9 cellular contexts compared by ENCODE assay signal in genomic region chr10:101217450-101218281, GRCh38. TPM values are rescaled to one million over a fixed set of nuclear protein-coding genes. Genes with fewer than 3 reads are reported as not detected.
DNase-seq lines count a peak whose midpoint lies in the region; ATAC-seq and TF ChIP-seq lines count a peak whose summit lies in the region.
"Had no signal": no experiment of that assay in that cellular context is flagged by ENCODE, and none has a peak within 500 bp of the region (broad histone marks: within the 10 kb centered on the region; RNA-seq: fewer than 3 reads in every experiment).

No MANE protein-coding gene starts in this region.

- H3K4me3 ChIP-seq in fibroblast of the aortic adventitia (ENCODE audit: low read depth, low read length) = no peak overlapping the region

- H3K4me3 Mint-ChIP-seq in activated naive CD4-positive, alpha-beta T cell treated with anti-CD3 and anti-CD28 coated beads for 36 hours = peak overlapping the region; percentile 26
- H3K4me3 Mint-ChIP-seq in stimulated activated naive B cell treated with anti-CD40 and anti-IgM and Interleukin-4, amounts not matched to agents 10 μg/mL and 1 μg/mL and 100 μg/mL, for 72 hours = peak overlapping the region; percentile 55 to 60

- no peaks in the 10 kb centered on the region for H3K36me3 Mint-ChIP-seq in activated naive CD4-positive, alpha-beta T cell treated with anti-CD3 and anti-CD28 coated beads for 36 hours (ENCODE audit: low read depth)
- H3K36me3 Mint-ChIP-seq in stimulated activated naive B cell treated with anti-CD40 and anti-IgM and Interleukin-4, amounts not matched to agents 10 μg/mL and 1 μg/mL and 100 μg/mL, for 72 hours = peaks cover 0 to 1% of the 10 kb centered on the region in 2 donors

- CTCF ChIA-PET in activated naive CD4-positive, alpha-beta T cell treated with anti-CD3 and anti-CD28 coated beads for 36 hours (lab: Charles Lee) = interaction anchor here (0.6 to 6.4 kb wide), 6 partner anchors 23 to 250 kb away, joined by 3 to 75 read pairs (median 4); no protein-coding TSS in a partner anchor

- peak; percentile 56 for DNase-seq in activated naive CD4-positive, alpha-beta T cell treated with anti-CD3 and anti-CD28 coated beads for 36 hours
- no peak for DNase-seq in activated naive CD4-positive, alpha-beta T cell treated with anti-CD3 and anti-CD28 coated beads, Interleukin-2, amount 50 U/mL, for 16 hours
- DNase-seq in NCI-H82 treated with DMSO at 0.1 percent for 48 hours (lab: John Stamatoyannopoulos, UW; ENCODE audit: unreplicated experiment) (peak; percentile 27), fibroblast of the aortic adventitia (ENCODE audit: low read depth) (no peak)
- DNase-seq in stimulated activated naive B cell treated with anti-CD40 and anti-IgM and Interleukin-4, amounts not matched to agents 10 μg/mL and 1 μg/mL and 100 μg/mL, for 72 hours = no peak
- no peak for DNase-seq in stimulated activated CD4-positive, alpha-beta T cell treated with anti-CD3 and anti-CD28 coated beads, Interleukin-12 subunit alpha, Interleukin-12 subunit beta, amount 100 ng/mL, for 4 hours

- peaks cover 40% of the 10 kb centered on the region for H3K4me1 Mint-ChIP-seq in activated naive CD4-positive, alpha-beta T cell treated with anti-CD3 and anti-CD28 coated beads for 36 hours (ENCODE audit: low read depth)
- peaks cover 38 to 63% of the 10 kb centered on the region in 2 donors for H3K4me1 Mint-ChIP-seq in stimulated activated naive B cell treated with anti-CD40 and anti-IgM and Interleukin-4, amounts not matched to agents 10 μg/mL and 1 μg/mL and 100 μg/mL, for 72 hours

- H3K27me3 Mint-ChIP-seq in activated naive CD4-positive, alpha-beta T cell treated with anti-CD3 and anti-CD28 coated beads for 36 hours (ENCODE audit: low read depth) = peaks cover 83% of the 10 kb centered on the region
- peaks cover 79 to 96% of the 10 kb centered on the region in 2 donors for H3K27me3 Mint-ChIP-seq in stimulated activated naive B cell treated with anti-CD40 and anti-IgM and Interleukin-4, amounts not matched to agents 10 μg/mL and 1 μg/mL and 100 μg/mL, for 72 hours

- no peak for ATAC-seq in stimulated activated naive B cell treated with anti-CD40 and anti-IgM and Interleukin-4, amounts not matched to agents 10 μg/mL and 1 μg/mL and 100 μg/mL, for 72 hours (replicated peaks)
- ATAC-seq in GM18868 (IDR thresholded peaks at IDR 0.05; ENCODE audit: unreplicated experiment) = no peak
- no peak for ATAC-seq in activated CD4-positive, CD25-positive, alpha-beta regulatory T cell treated with anti-CD3 and anti-CD28 coated beads, Interleukin-2, amount 50 U/mL, for 24 hours

- intact Hi-C loops in activated naive CD4-positive, alpha-beta T cell treated with anti-CD3 and anti-CD28 coated beads for 36 hours (cut with micrococcal nuclease) = loop anchor here (5.0 kb wide), 1 partner anchor 175 kb away; no protein-coding TSS in a partner anchor

- peak; percentile 23 for TF ChIP-seq CTCF in fibroblast of the aortic adventitia (IDR thresholded peaks at IDR 0.05; ENCODE audit: insufficient read depth, low read length)

- no peaks in the 10 kb centered on the region for H3K9me3 Mint-ChIP-seq in activated naive CD4-positive, alpha-beta T cell treated with anti-CD3 and anti-CD28 coated beads for 36 hours
- H3K9me3 Mint-ChIP-seq in stimulated activated naive B cell treated with anti-CD40 and anti-IgM and Interleukin-4, amounts not matched to agents 10 μg/mL and 1 μg/mL and 100 μg/mL, for 72 hours = no peaks in the 10 kb centered on the region

- no peak overlapping the region for H3K27ac Mint-ChIP-seq in activated naive CD4-positive, alpha-beta T cell treated with anti-CD3 and anti-CD28 coated beads for 36 hours
- H3K27ac Mint-ChIP-seq in stimulated activated naive B cell treated with anti-CD40 and anti-IgM and Interleukin-4, amounts not matched to agents 10 μg/mL and 1 μg/mL and 100 μg/mL, for 72 hours = peak overlapping the region; percentile 79

RNA-seq across cellular contexts. Expression of gene LBX1, which starts 11.6 kb away (rescaled TPM):
- not detected for total RNA-seq in activated naive CD4-positive, alpha-beta T cell treated with anti-CD3 and anti-CD28 coated beads for 36 hours
- total RNA-seq in fibroblast of the aortic adventitia (ENCODE audit: low replicate concordance) = 0.08 TPM in 1 of 2 replicates, not detected in the other
- total RNA-seq: glomerular endothelial cell had no signal

Comparison
In these comparisons a context has a peak if more than half of its experiments do, and no peak if none do; other contexts are left out.
1. DNase-seq: peak in activated naive CD4-positive, alpha-beta T cell treated with anti-CD3 and anti-CD28 coated beads for 36 hours (single experiment) and NCI-H82 treated with DMSO at 0.1 percent for 48 hours (single experiment); none in activated naive CD4-positive, alpha-beta T cell treated with anti-CD3 and anti-CD28 coated beads, Interleukin-2, amount 50 U/mL, for 16 hours (single experiment), fibroblast of the aortic adventitia (single experiment), stimulated activated naive B cell treated with anti-CD40 and anti-IgM and Interleukin-4, amounts not matched to agents 10 μg/mL and 1 μg/mL and 100 μg/mL, for 72 hours (single experiment) and stimulated activated CD4-positive, alpha-beta T cell treated with anti-CD3 and anti-CD28 coated beads, Interleukin-12 subunit alpha, Interleukin-12 subunit beta, amount 100 ng/mL, for 4 hours (single experiment).